ENCODE assay signal across 8 cellular contexts in genomic region chr2:37558622-37559021, GRCh38.
DNase-seq lines count a peak whose midpoint lies in the region; ATAC-seq and TF ChIP-seq lines count a peak whose summit lies in the region.

No MANE protein-coding gene starts in this region.

- H3K27ac Mint-ChIP-seq in activated naive CD4-positive, alpha-beta T cell treated with anti-CD3 and anti-CD28 coated beads, Interleukin-2, amount 50 U/mL, for 72 hours = no peak overlapping the region

- H3K4me1 ChIP-seq in left ventricle myocardium inferior = peaks cover 12% of the 10 kb centered on the region
- H3K4me1 ChIP-seq in aorta (ENCODE audit: control insufficient read depth in 1 of 2, insufficient read depth in 2 of 2, low read length in 2 of 2) = no peaks in the 10 kb centered on the region

- no peaks in the 10 kb centered on the region for H3K9me3 Mint-ChIP-seq in activated naive CD4-positive, alpha-beta T cell treated with anti-CD3 and anti-CD28 coated beads, Interleukin-2, amount 50 U/mL, for 72 hours

- intact Hi-C loops in Right ventricle myocardium inferior (cut with DNase I) = no loop called here
- intact Hi-C loops in left ventricle myocardium inferior (cut with micrococcal nuclease) = no loop called here
- intact Hi-C loops in aorta (cut with DNase I) = no loop called here

- no peak for DNase-seq in Right ventricle myocardium inferior (ENCODE audit: missing footprints)
- no peak for DNase-seq in left ventricle myocardium inferior
- peak; percentile 73 for DNase-seq in SKM-1 treated with dmso at 0.1 percent for 144 hours (lab: John Stamatoyannopoulos, UW; ENCODE audit: unreplicated experiment)
- DNase-seq in aorta = peak; percentile 55 to 63
- no peak for DNase-seq in HEK293T (ENCODE audit: extremely low spot score)
- DNase-seq in activated naive CD4-positive, alpha-beta T cell treated with anti-CD3 and anti-CD28 coated beads, Interleukin-2, amount 50 U/mL, for 72 hours (ENCODE audit: low spot score in 2 of 2) = no peak

- CTCF ChIA-PET in HEK293T (lab: Yijun Ruan, JAX) = no interaction called here

- H3K4me3 ChIP-seq in left ventricle myocardium inferior = no peak overlapping the region
- H3K4me3 ChIP-seq in aorta (ENCODE audit: low read length in 2 of 2) = no peak overlapping the region

- WGBS in aorta, 2 donors = 96 to 100% methylated on average over 1 of the region's 1 CpG

- H3K27me3 ChIP-seq in left ventricle myocardium inferior (ENCODE audit: low read depth) (no peaks in the 10 kb centered on the region), aorta (ENCODE audit: control insufficient read depth in 1 of 2, insufficient read depth in 2 of 2, low read length in 1 of 2) (no peaks in the 10 kb centered on the region)

- H3K27ac ChIP-seq in left ventricle myocardium inferior (replicated peaks) (no peak overlapping the region), aorta (ENCODE audit: low read depth in 1 of 2, low read length in 2 of 2) (no peak overlapping the region)

- POLR2A ChIA-PET in HEK293T (lab: Yijun Ruan, JAX) = no interaction called here

- no peaks in the 10 kb centered on the region for H3K9me3 ChIP-seq in left ventricle myocardium inferior (replicated peaks)
- no peaks in the 10 kb centered on the region for H3K9me3 ChIP-seq in aorta (ENCODE audit: control insufficient read depth, low read length)

- H3K36me3 Mint-ChIP-seq in activated naive CD4-positive, alpha-beta T cell treated with anti-CD3 and anti-CD28 coated beads, Interleukin-2, amount 50 U/mL, for 72 hours = no peaks in the 10 kb centered on the region

- ATAC-seq in Right ventricle myocardium inferior = peak; percentile 73
- ATAC-seq in HG03060 (IDR thresholded peaks at IDR 0.05; ENCODE audit: low read depth, unreplicated experiment) = peak; percentile 52
- no peak for ATAC-seq in aorta (ENCODE audit: low FRiP score)
- no peak for ATAC-seq in HG02970 (IDR thresholded peaks at IDR 0.05; ENCODE audit: low FRiP score, unreplicated experiment)
- no peak for ATAC-seq in activated naive CD4-positive, alpha-beta T cell treated with anti-CD3 and anti-CD28 coated beads, Interleukin-2, amount 50 U/mL, for 72 hours

- TF ChIP-seq CTCF in left ventricle myocardium inferior (IDR thresholded peaks at IDR 0.05; ENCODE audit: borderline replicate concordance) = no peak

- H3K36me3 ChIP-seq in left ventricle myocardium inferior (no peaks in the 10 kb centered on the region), aorta (ENCODE audit: control insufficient read depth in 1 of 2, insufficient read depth in 2 of 2, low read length in 1 of 2) (no peaks in the 10 kb centered on the region)

TF ChIP-seq in HEK293T, 16 proteins besides CTCF, POLR2A, EP300 and RAD21:
- TF ChIP-seq NFRKB (IDR thresholded peaks at IDR 0.05) (no peak), ELF4 (IDR thresholded peaks at IDR 0.05) (no peak), SP1 (IDR thresholded peaks at IDR 0.05) (no peak), CTBP1 (IDR thresholded peaks at IDR 0.05; ENCODE audit: borderline replicate concordance) (no peak), FOXA1 (IDR thresholded peaks at IDR 0.05) (no peak), BHLHE40 (IDR thresholded peaks at IDR 0.05; ENCODE audit: borderline replicate concordance) (no peak), FOXM1 (IDR thresholded peaks at IDR 0.05; ENCODE audit: borderline replicate concordance) (no peak), HDGF (IDR thresholded peaks at IDR 0.05; ENCODE audit: borderline replicate concordance) (no peak), FOXK2 (IDR thresholded peaks at IDR 0.05) (no peak), TARDBP (IDR thresholded peaks at IDR 0.05) (no peak), LEF1 (IDR thresholded peaks at IDR 0.05; ENCODE audit: borderline replicate concordance) (no peak)
TF ChIP-seq in HEK293T: peak in this region for 0.

Comparison
In these comparisons a context has a peak if more than half of its experiments do, and no peak if none do; other contexts are left out.
1. ATAC-seq: peak in Right ventricle myocardium inferior (single experiment) and HG03060 (single experiment); none in aorta (single experiment), HG02970 (single experiment) and activated naive CD4-positive, alpha-beta T cell treated with anti-CD3 and anti-CD28 coated beads, Interleukin-2, amount 50 U/mL, for 72 hours (0 of 2).
2. DNase-seq: peak in SKM-1 treated with dmso at 0.1 percent for 144 hours (single experiment) and aorta (2 of 2); none in Right ventricle myocardium inferior (single experiment), left ventricle myocardium inferior (single experiment), HEK293T (single experiment) and activated naive CD4-positive, alpha-beta T cell treated with anti-CD3 and anti-CD28 coated beads, Interleukin-2, amount 50 U/mL, for 72 hours (0 of 2).